ENCODE assay signal across 26 cellular contexts in genomic region chr5:180118391-180118791, GRCh38.
"Had no signal": no experiment of that assay in that cellular context is flagged by ENCODE, and none has a peak within 500 bp of the region (broad histone marks: within the 10 kb centered on the region; RNA-seq: fewer than 3 reads in every experiment).

No MANE protein-coding gene starts in this region.

- DNase-seq: activated CD4-positive, alpha-beta T cell treated with anti-CD3 and anti-CD28 coated beads, Interleukin-2, amount 50 U/mL, for 4 hours; activated CD8-positive, alpha-beta memory T cell treated with anti-CD3 and anti-CD28 coated beads for 24 hours; activated CD8-positive, alpha-beta memory T cell treated with anti-CD3 and anti-CD28 coated beads, Interleukin-2, amount 50 U/mL, for 4 hours; activated T-cell treated with anti-CD3 and anti-CD28 coated beads, Interleukin-2, amount 50 U/mL, for 4 hours; anterior cingulate cortex; body of pancreas; effector CD8-positive, alpha-beta T cell; glutamatergic neuron; immature natural killer cell; mesendoderm; naive thymus-derived CD4-positive, alpha-beta T cell; SK-N-SH; stimulated activated CD4-positive, alpha-beta T cell treated with anti-CD3 and anti-CD28 coated beads, Interleukin-2, amount 100 ng/mL, for 24 hours; stomach; transverse colon had no signal

- H3K4me3 Mint-ChIP-seq: activated naive CD4-positive, alpha-beta T cell treated with anti-CD3 and anti-CD28 coated beads, Interleukin-2, amount 50 U/mL, for 24 hours; activated T-cell treated with anti-CD3 and anti-CD28 coated beads, Interleukin-2, amount 50 U/mL, for 4 hours; dendritic cell treated with granulocyte-macrophage colony-stimulating factor and Interleukin-4, amounts not matched to agents 40 ng/mL and 50 ng/mL, for 4 days; immature natural killer cell; naive thymus-derived CD4-positive, alpha-beta T cell; neural progenitor cell; stimulated activated effector memory CD8-positive, alpha-beta T cell treated with anti-CD3 and anti-CD28 coated beads, Interleukin-12 subunit alpha, Interleukin-12 subunit beta, amount 100 ng/mL, for 72 hours had no signal

- H3K9me3 Mint-ChIP-seq: activated naive CD4-positive, alpha-beta T cell treated with anti-CD3 and anti-CD28 coated beads, Interleukin-2, amount 50 U/mL, for 24 hours; activated T-cell treated with anti-CD3 and anti-CD28 coated beads, Interleukin-2, amount 50 U/mL, for 4 hours; dendritic cell treated with granulocyte-macrophage colony-stimulating factor and Interleukin-4, amounts not matched to agents 40 ng/mL and 50 ng/mL, for 4 days; immature natural killer cell; naive thymus-derived CD4-positive, alpha-beta T cell; neural progenitor cell; stimulated activated effector memory CD8-positive, alpha-beta T cell treated with anti-CD3 and anti-CD28 coated beads, Interleukin-12 subunit alpha, Interleukin-12 subunit beta, amount 100 ng/mL, for 72 hours had no signal

- ATAC-seq: activated T-cell treated with anti-CD3 and anti-CD28 coated beads, Interleukin-2, amount 50 U/mL, for 4 hours; body of pancreas; naive thymus-derived CD4-positive, alpha-beta T cell; right cardiac atrium had no signal

- H3K79me2 ChIP-seq: hepatocyte had no signal

- H3K27ac ChIP-seq: body of pancreas, cardiac muscle cell, esophagus muscularis mucosa, hepatocyte, neural progenitor cell, prostate gland, stomach, transverse colon, vagina, VCaP had no signal

- H3K4me1 ChIP-seq: body of pancreas, esophagus muscularis mucosa, prostate gland, stomach, transverse colon, vagina had no signal

- H2AFZ ChIP-seq: hepatocyte, neural progenitor cell had no signal

- H3K36me3 Mint-ChIP-seq: activated naive CD4-positive, alpha-beta T cell treated with anti-CD3 and anti-CD28 coated beads, Interleukin-2, amount 50 U/mL, for 24 hours; immature natural killer cell; naive thymus-derived CD4-positive, alpha-beta T cell; neural progenitor cell; stimulated activated effector memory CD8-positive, alpha-beta T cell treated with anti-CD3 and anti-CD28 coated beads, Interleukin-12 subunit alpha, Interleukin-12 subunit beta, amount 100 ng/mL, for 72 hours had no signal

- H3K4me2 ChIP-seq: hepatocyte, neural progenitor cell, SK-N-SH had no signal

- H3K4me1 Mint-ChIP-seq: activated naive CD4-positive, alpha-beta T cell treated with anti-CD3 and anti-CD28 coated beads, Interleukin-2, amount 50 U/mL, for 24 hours; immature natural killer cell; naive thymus-derived CD4-positive, alpha-beta T cell; stimulated activated effector memory CD8-positive, alpha-beta T cell treated with anti-CD3 and anti-CD28 coated beads, Interleukin-12 subunit alpha, Interleukin-12 subunit beta, amount 100 ng/mL, for 72 hours had no signal

- H3K4me3 ChIP-seq: body of pancreas, cardiac muscle cell, esophagus muscularis mucosa, hepatocyte, neural progenitor cell, prostate gland, stomach, transverse colon, vagina had no signal

- H3K36me3 ChIP-seq: cardiac muscle cell, esophagus muscularis mucosa, neural progenitor cell, prostate gland, stomach, transverse colon, vagina had no signal

- H3K27ac Mint-ChIP-seq: activated naive CD4-positive, alpha-beta T cell treated with anti-CD3 and anti-CD28 coated beads, Interleukin-2, amount 50 U/mL, for 24 hours; dendritic cell treated with granulocyte-macrophage colony-stimulating factor and Interleukin-4, amounts not matched to agents 40 ng/mL and 50 ng/mL, for 4 days; immature natural killer cell; naive thymus-derived CD4-positive, alpha-beta T cell; neural progenitor cell; stimulated activated effector memory CD8-positive, alpha-beta T cell treated with anti-CD3 and anti-CD28 coated beads, Interleukin-12 subunit alpha, Interleukin-12 subunit beta, amount 100 ng/mL, for 72 hours had no signal

- H3K9me3 ChIP-seq: body of pancreas, esophagus muscularis mucosa, prostate gland, SK-N-SH, stomach, transverse colon, vagina had no signal

- H3K27me3 ChIP-seq: body of pancreas, cardiac muscle cell, hepatocyte, neural progenitor cell, transverse colon, vagina had no signal
